Comparison of ENCODE assay signal across 8 cellular contexts in genomic region chr1:151198254-151199127, GRCh38. TPM values are rescaled to one million over a fixed set of nuclear protein-coding genes. Genes with fewer than 3 reads are reported as not detected.
A peak's percentile ranks its signal among the peaks of the same experiment; 100 is the strongest.
DNase-seq lines count a peak whose midpoint lies in the region; ATAC-seq and TF ChIP-seq lines count a peak whose summit lies in the region.

Gene PIP5K1A, plus strand, starts transcription at chr1:151198552. Its CDS starts 445 bp downstream, at chr1:151198997.

- ATAC-seq in GM19035 (IDR thresholded peaks at IDR 0.05; ENCODE audit: unreplicated experiment) (peak; percentile 84), HG03354 (IDR thresholded peaks at IDR 0.05; ENCODE audit: poor library complexity, severe bottlenecking, unreplicated experiment) (peak; percentile 87)

- DNase-seq in AG09319 (ENCODE audit: extremely low read depth, low read depth) (peak; percentile 96), NCI-H460 (ENCODE audit: extremely low read depth, low read depth) (peak; percentile 99), cerebellar nuclear complex (lab: John Stamatoyannopoulos, UW) (peak; percentile 58 to 91), islet precursor cell (peak; percentile 98)
- peak; percentile 98 for DNase-seq in activated CD4-positive, CD25-positive, alpha-beta regulatory T cell treated with anti-CD3 and anti-CD28 coated beads, Interleukin-2, amount 50 U/mL, for 72 hours
- DNase-seq in stimulated activated CD4-positive, alpha-beta T cell treated with anti-CD3 and anti-CD28 coated beads, Interleukin-12 subunit alpha, Interleukin-12 subunit beta, amount 100 ng/mL, for 48 hours (ENCODE audit: low read depth in 2 of 3, low spot score in 1 of 3) = peak; percentile 94 to 99 (median 97)

- TF ChIP-seq CTCF in AG09319 (IDR thresholded peaks at IDR 0.05; ENCODE audit: low read depth, low read length) = no peak

RNA-seq across cellular contexts. Expression of gene PIP5K1A, which starts in this region (rescaled TPM):
- 95.2 and 119 TPM in 2 replicates for total RNA-seq in NCI-H460 (2014; rRNA removed; shearing (Covaris generic))
- polyA plus RNA-seq in NCI-H460 (2014; cell fraction: nucleus; rRNA removed) = 80.2 and 87.9 TPM in 2 replicates

Comparison
In these comparisons a context has a peak if more than half of its experiments do, and no peak if none do; other contexts are left out.
1. Peak in every context shown above with its lines: DNase-seq and ATAC-seq.